ENCODE assay signal across 28 cellular contexts in genomic region chr5:3214838-3215374, GRCh38.
"Had no signal": no experiment of that assay in that cellular context is flagged by ENCODE, and none has a peak within 500 bp of the region (broad histone marks: within the 10 kb centered on the region; RNA-seq: fewer than 3 reads in every experiment).

No MANE protein-coding gene starts in this region.

- H3K36me3 Mint-ChIP-seq: activated CD8-positive, alpha-beta memory T cell treated with anti-CD3 and anti-CD28 coated beads, Interleukin-2, amount 10 ng/mL, durations not matched to agents 7 days and 5 days; activated naive CD8-positive, alpha-beta T cell had no signal

- H3K4me1 Mint-ChIP-seq: activated CD8-positive, alpha-beta memory T cell treated with anti-CD3 and anti-CD28 coated beads, Interleukin-2, amount 10 ng/mL, durations not matched to agents 7 days and 5 days; central memory CD8-positive, alpha-beta T cell had no signal

- H3K27ac ChIP-seq: brain microvascular endothelial cell had no signal

- H3K27me3 Mint-ChIP-seq: activated CD8-positive, alpha-beta memory T cell treated with anti-CD3 and anti-CD28 coated beads, Interleukin-2, amount 10 ng/mL, durations not matched to agents 7 days and 5 days; activated CD8-positive, alpha-beta T cell treated with anti-CD3 and anti-CD28 coated beads for 36 hours; activated naive CD8-positive, alpha-beta T cell; activated T-cell treated with anti-CD3 and anti-CD28 coated beads, Interleukin-2, amount 50 U/mL, for 24 hours; central memory CD8-positive, alpha-beta T cell had no signal

- H3K4me3 Mint-ChIP-seq: activated CD8-positive, alpha-beta memory T cell treated with anti-CD3 and anti-CD28 coated beads, Interleukin-2, amount 10 ng/mL, durations not matched to agents 7 days and 5 days; activated CD8-positive, alpha-beta T cell treated with anti-CD3 and anti-CD28 coated beads for 36 hours; activated naive CD8-positive, alpha-beta T cell; activated T-cell treated with anti-CD3 and anti-CD28 coated beads, Interleukin-2, amount 50 U/mL, for 24 hours; activated T-cell treated with anti-CD3 and anti-CD28 coated beads, Interleukin-2, amount 50 U/mL, for 72 hours; central memory CD8-positive, alpha-beta T cell had no signal

- H3K27ac Mint-ChIP-seq: activated CD8-positive, alpha-beta memory T cell treated with anti-CD3 and anti-CD28 coated beads, Interleukin-2, amount 10 ng/mL, durations not matched to agents 7 days and 5 days; activated CD8-positive, alpha-beta T cell treated with anti-CD3 and anti-CD28 coated beads for 36 hours; activated naive CD8-positive, alpha-beta T cell; activated T-cell treated with anti-CD3 and anti-CD28 coated beads, Interleukin-2, amount 50 U/mL, for 24 hours; activated T-cell treated with anti-CD3 and anti-CD28 coated beads, Interleukin-2, amount 50 U/mL, for 72 hours had no signal

- FAIRE-seq: astrocyte, bronchial epithelial cell, frontal cortex had no signal

- DNase-seq: activated CD4-positive, alpha-beta T cell treated with anti-CD3 and anti-CD28 coated beads for 1 hour; activated CD4-positive, alpha-beta T cell treated with anti-CD3 and anti-CD28 coated beads for 4 hours; activated CD4-positive, alpha-beta T cell treated with anti-CD3 and anti-CD28 coated beads, Interleukin-2, amount 50 U/mL, for 1 hour; activated CD4-positive, alpha-beta T cell treated with anti-CD3 and anti-CD28 coated beads, Interleukin-2, amount 50 U/mL, for 48 hours; activated CD8-positive, alpha-beta memory T cell treated with anti-CD3 and anti-CD28 coated beads, Interleukin-2, amount 10 ng/mL, durations not matched to agents 7 days and 5 days; activated CD8-positive, alpha-beta memory T cell treated with anti-CD3 and anti-CD28 coated beads, Interleukin-2, amount 50 U/mL, for 4 hours; activated CD8-positive, alpha-beta T cell treated with anti-CD3 and anti-CD28 coated beads for 36 hours; activated effector memory CD4-positive, alpha-beta T cell treated with Interleukin-2 at 50 U/mL for 16 hours; activated gamma-delta T cell treated with Interleukin-2 at 50 U/mL for 16 hours; activated naive CD4-positive, alpha-beta T cell treated with anti-CD3 and anti-CD28 coated beads, Interleukin-2, amount 50 U/mL, for 16 hours; activated naive CD4-positive, alpha-beta T cell treated with Interleukin-2 at 50 U/mL for 16 hours; activated T-cell treated with anti-CD3 and anti-CD28 coated beads for 4 hours; activated T-cell treated with anti-CD3 and anti-CD28 coated beads, Interleukin-2, amount 50 U/mL, for 24 hours; activated T-cell treated with anti-CD3 and anti-CD28 coated beads, Interleukin-2, amount 50 U/mL, for 72 hours; amniotic stem cell; anterior cingulate cortex; brain microvascular endothelial cell; cortex of kidney; dermis blood vessel endothelial cell; effector CD8-positive, alpha-beta T cell; foreskin fibroblast; head of caudate nucleus; T-helper 2 cell had no signal

- H3K27me3 ChIP-seq: brain microvascular endothelial cell had no signal

- H3K36me3 ChIP-seq: brain microvascular endothelial cell had no signal
